In the genomic region with DNA sequence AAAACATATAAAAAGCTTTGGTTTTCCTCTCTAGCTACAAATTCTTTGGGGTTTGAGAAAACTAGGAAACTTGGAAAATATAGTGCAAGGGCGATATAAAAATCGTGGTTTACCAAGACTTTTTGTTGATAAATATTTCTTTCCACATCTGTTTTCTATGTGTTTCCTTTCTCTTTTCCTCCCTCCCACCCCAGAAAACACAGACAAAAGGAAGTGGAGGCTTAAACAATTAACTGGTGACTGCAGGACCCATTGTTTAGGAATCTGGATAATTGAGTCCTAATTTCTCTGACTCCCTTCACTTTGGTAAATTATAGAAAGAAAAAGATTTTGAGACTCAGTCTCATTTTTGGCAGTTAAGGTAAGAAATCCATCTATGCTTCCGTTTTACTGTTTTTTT, we compare ENCODE assay signal across 11 cellular contexts.
DNase-seq lines count a peak whose midpoint lies in the region; ATAC-seq and TF ChIP-seq lines count a peak whose summit lies in the region.
"Had no signal": no experiment of that assay in that cellular context is flagged by ENCODE, and none has a peak within 500 bp of the region (broad histone marks: within the 10 kb centered on the region; RNA-seq: fewer than 3 reads in every experiment).

No MANE protein-coding gene starts in this region.

- H3K4me3 ChIP-seq in CD8-positive, alpha-beta T cell (ENCODE audit: low read depth, low read length) = no peak overlapping the region
- H3K4me3 ChIP-seq: MG63 had no signal

- no peaks in the 10 kb centered on the region for H3K9me3 ChIP-seq in CD8-positive, alpha-beta T cell (ENCODE audit: low read length)
- no peaks in the 10 kb centered on the region for H3K9me3 ChIP-seq in KOPT-K1 (ENCODE audit: insufficient read depth, low read length, poor library complexity, severe bottlenecking)
- H3K9me3 ChIP-seq: MG63 had no signal

- H3K4me1 Mint-ChIP-seq in CD8-positive, alpha-beta T cell (ENCODE audit: low read depth) = peaks cover 57% of the 10 kb centered on the region
- H3K4me1 Mint-ChIP-seq in central memory CD8-positive, alpha-beta T cell = peaks cover 7% of the 10 kb centered on the region
- H3K4me1 Mint-ChIP-seq in nephron = peaks cover 28% of the 10 kb centered on the region

- POLR2A ChIA-PET in CD8-positive, alpha-beta T cell (lab: Charles Lee) = interaction anchor here (0.7 to 1.2 kb wide), 3 partner anchors 16 to 204 kb away, joined by 4 to 5 read pairs (median 4); a partner anchor contains a TSS

- intact Hi-C loops in CD8-positive, alpha-beta T cell (cut with DNase I, micrococcal nuclease) = loop anchor here (1.0 to 5.0 kb wide), 2 partner anchors 17 to 203 kb away; a partner anchor contains a TSS

- H3K36me3 ChIP-seq in CD8-positive, alpha-beta T cell (ENCODE audit: insufficient read depth, low read length) = no peaks in the 10 kb centered on the region
- H3K36me3 ChIP-seq in KOPT-K1 (ENCODE audit: insufficient read depth, low read length) = no peaks in the 10 kb centered on the region
- H3K36me3 ChIP-seq: MG63 had no signal

- peak overlapping the region; percentile 95 for H3K27ac Mint-ChIP-seq in CD8-positive, alpha-beta T cell
- H3K27ac Mint-ChIP-seq in central memory CD8-positive, alpha-beta T cell (ENCODE audit: low read depth) = peak overlapping the region; percentile 32
- H3K27ac Mint-ChIP-seq in nephron = peak overlapping the region; percentile 92 to 97 (median 97)

- no peak for DNase-seq in CD8-positive, alpha-beta T cell
- DNase-seq in central memory CD8-positive, alpha-beta T cell (ENCODE audit: low spot score in 2 of 2) = no peak
- DNase-seq in COR-L47 (lab: John Stamatoyannopoulos, UW) (no peak), COLO829 (ENCODE audit: low spot score) (no peak)
- no peak for DNase-seq in activated CD4-positive, alpha-beta T cell treated with anti-CD3 and anti-CD28 coated beads, Interleukin-2, amount 50 U/mL, for 1 hour
- DNase-seq: DMS79, MG63, PC-3 had no signal

- H3K4me1 ChIP-seq in CD8-positive, alpha-beta T cell (ENCODE audit: insufficient read depth, low read length) = peaks cover 26% of the 10 kb centered on the region

- no peak for TF ChIP-seq CTCF in CD8-positive, alpha-beta T cell (IDR thresholded peaks at IDR 0.05)
- no peak for TF ChIP-seq CTCF in nephron (IDR thresholded peaks at IDR 0.05; ENCODE audit: unreplicated experiment in 3 of 3)

- CTCF ChIA-PET in CD8-positive, alpha-beta T cell (lab: Charles Lee) = interaction anchor here (1.1 kb wide), 1 partner anchor 36 kb away, joined by 4 read pairs; no protein-coding TSS in a partner anchor

- no peaks in the 10 kb centered on the region for H3K27me3 ChIP-seq in CD8-positive, alpha-beta T cell (ENCODE audit: insufficient read depth, low read length)
- H3K27me3 ChIP-seq: MG63 had no signal

- no peaks in the 10 kb centered on the region for H3K9me3 Mint-ChIP-seq in CD8-positive, alpha-beta T cell
- peaks cover under 1% of the 10 kb centered on the region for H3K9me3 Mint-ChIP-seq in central memory CD8-positive, alpha-beta T cell
- no peaks in the 10 kb centered on the region for H3K9me3 Mint-ChIP-seq in nephron

- H3K36me3 Mint-ChIP-seq in CD8-positive, alpha-beta T cell = no peaks in the 10 kb centered on the region
- H3K36me3 Mint-ChIP-seq in central memory CD8-positive, alpha-beta T cell (ENCODE audit: insufficient read depth) = no peaks in the 10 kb centered on the region
- H3K36me3 Mint-ChIP-seq in nephron (ENCODE audit: low read depth) = no peaks in the 10 kb centered on the region

- no peak overlapping the region for H3K27ac ChIP-seq in CD8-positive, alpha-beta T cell (ENCODE audit: low read depth, low read length)
- H3K27ac ChIP-seq in KOPT-K1 (ENCODE audit: low read depth, low read length, poor library complexity, severe bottlenecking) = peak overlapping the region; percentile 87

- H3K4me3 Mint-ChIP-seq in CD8-positive, alpha-beta T cell = peak overlapping the region; percentile 19
- H3K4me3 Mint-ChIP-seq in central memory CD8-positive, alpha-beta T cell = no peak overlapping the region
- H3K4me3 Mint-ChIP-seq in nephron = no peak overlapping the region

- no peak for ATAC-seq in CD8-positive, alpha-beta T cell
- no peak for ATAC-seq in central memory CD8-positive, alpha-beta T cell (replicated peaks; ENCODE audit: extremely low read depth, poor library complexity, severe bottlenecking)
- ATAC-seq in GM21381 (IDR thresholded peaks at IDR 0.05; ENCODE audit: unreplicated experiment) = no peak
- ATAC-seq: PC-3 had no signal

- H3K27me3 Mint-ChIP-seq in CD8-positive, alpha-beta T cell (ENCODE audit: low read depth) = no peaks in the 10 kb centered on the region
- H3K27me3 Mint-ChIP-seq in central memory CD8-positive, alpha-beta T cell = no peaks in the 10 kb centered on the region
- H3K27me3 Mint-ChIP-seq in nephron (ENCODE audit: low read depth) = no peaks in the 10 kb centered on the region

Comparison
In these comparisons a context has a peak if more than half of its experiments do, and no peak if none do; other contexts are left out.
1. H3K27ac Mint-ChIP-seq: peak in every context shown above with its lines; median percentile 97 in nephron; 95 in CD8-positive, alpha-beta T cell; 32 in central memory CD8-positive, alpha-beta T cell.